In genomic region chr1:166839600-166840308, GRCh38 we compare ENCODE assay signal across 8 cellular contexts. TPM values are rescaled to one million over a fixed set of nuclear protein-coding genes. Genes with fewer than 3 reads are reported as not detected.
DNase-seq lines count a peak whose midpoint lies in the region; ATAC-seq and TF ChIP-seq lines count a peak whose summit lies in the region.

No MANE protein-coding gene starts in this region.

- H3K9ac ChIP-seq in SK-N-MC (ENCODE audit: insufficient read length): peak overlapping the region; percentile 82
- peak overlapping the region; percentile 8 for H3K9ac ChIP-seq in rectal smooth muscle tissue (ENCODE audit: low read length)

- peak; percentile 25 for DNase-seq in HuH-7.5 (ENCODE audit: low spot score)
- no peak for DNase-seq in SK-N-MC (ENCODE audit: low read depth, low spot score)
- DNase-seq in activated naive CD8-positive, alpha-beta T cell treated with anti-CD3 and anti-CD28 coated beads, Interleukin-2, amount 50 U/mL, for 16 hours (ENCODE audit: low read depth, low spot score): peak; percentile 19
- no peak for DNase-seq in right atrium auricular region (ENCODE audit: low spot score)
- DNase-seq in KG1 (lab: John Stamatoyannopoulos, UW): no peak

- H3K4me1 ChIP-seq in DOHH2 (ENCODE audit: control insufficient read depth, low read length) (peaks cover 23% of the 10 kb centered on the region), right atrium auricular region (peaks cover 0 to 59% of the 10 kb centered on the region in 2 donors), rectal smooth muscle tissue (ENCODE audit: control insufficient read depth, insufficient read depth, low read length) (peaks cover 29% of the 10 kb centered on the region)

- no peaks in the 10 kb centered on the region for H3K27me3 ChIP-seq in DOHH2 (ENCODE audit: control insufficient read depth, low read length)
- H3K27me3 ChIP-seq in right atrium auricular region: no peaks in the 10 kb centered on the region
- no peaks in the 10 kb centered on the region for H3K27me3 ChIP-seq in rectal smooth muscle tissue (ENCODE audit: control insufficient read depth, insufficient read depth, low read length)

- TF ChIP-seq CTCF in DOHH2 (IDR thresholded peaks at IDR 0.05; ENCODE audit: low read depth, low read length, poor library complexity, severe bottlenecking): peak; percentile 47
- peak in 1 of 2 donors; percentile 43 for TF ChIP-seq CTCF in right atrium auricular region (IDR thresholded peaks at IDR 0.05)

- H3F3A ChIP-seq in DOHH2 (ENCODE audit: control insufficient read depth, insufficient read depth): 0 out of 2 replicates have a peak, but pooled peaks cover 3% of the 10 kb centered on the region

- ATAC-seq in GM21526 (IDR thresholded peaks at IDR 0.05; ENCODE audit: low FRiP score, unreplicated experiment): peak; percentile 37

- H3K27ac ChIP-seq in DOHH2 (ENCODE audit: low read depth, low read length): peak overlapping the region; percentile 27
- H3K27ac ChIP-seq in SK-N-MC: no peak overlapping the region
- H3K27ac ChIP-seq in right atrium auricular region: peak overlapping the region; percentile 86 to 89
- H3K27ac ChIP-seq in rectal smooth muscle tissue (ENCODE audit: low read depth, low read length): peak overlapping the region; percentile 94

- peak overlapping the region; percentile 93 for H3K4me3 ChIP-seq in DOHH2 (ENCODE audit: low read length)
- peak overlapping the region; percentile 92 for H3K4me3 ChIP-seq in SK-N-MC
- peak overlapping the region; percentile 62 to 73 for H3K4me3 ChIP-seq in right atrium auricular region
- H3K4me3 ChIP-seq in rectal smooth muscle tissue (ENCODE audit: low read length): peak overlapping the region; percentile 95

- peaks cover 49% of the 10 kb centered on the region for H3K36me3 ChIP-seq in DOHH2 (ENCODE audit: control insufficient read depth, low read length)
- peaks cover 43% of the 10 kb centered on the region for H3K36me3 ChIP-seq in SK-N-MC (ENCODE audit: insufficient read depth, low read length)
- H3K36me3 ChIP-seq in right atrium auricular region: peaks cover 30% of the 10 kb centered on the region
- peaks cover 10% of the 10 kb centered on the region for H3K36me3 ChIP-seq in rectal smooth muscle tissue (ENCODE audit: control insufficient read depth, insufficient read depth, low read length)

- H3K9me2 ChIP-seq in DOHH2 (replicated peaks; ENCODE audit: control insufficient read depth, low read length): no peaks in the 10 kb centered on the region

- peak overlapping the region; percentile 87 for H3K4me2 ChIP-seq in DOHH2 (ENCODE audit: low read length)

- 0 out of 2 replicates have a peak, but pooled peaks cover 4% of the 10 kb centered on the region for H4K20me1 ChIP-seq in DOHH2 (ENCODE audit: control insufficient read depth, insufficient read depth, low read depth, low read length)

- H3K9me3 ChIP-seq in DOHH2 (ENCODE audit: control insufficient read depth, insufficient read depth, low read length) (no peaks in the 10 kb centered on the region), SK-N-MC (ENCODE audit: low read depth, low read length) (no peaks in the 10 kb centered on the region), right atrium auricular region (no peaks in the 10 kb centered on the region)

- H3K79me2 ChIP-seq in DOHH2 (ENCODE audit: control insufficient read depth, low read length): peaks cover 51% of the 10 kb centered on the region

RNA-seq across cellular contexts. Expression of gene POGK, which starts 0.5 kb away (rescaled TPM):
- total RNA-seq in right atrium auricular region: 10 to 100 TPM; 15.8 to 20.2 TPM

RNA-seq across cellular contexts. Expression of gene TADA1, which starts 36.3 kb away (rescaled TPM):
- 10 to 100 TPM; 10.9 to 11.1 TPM for total RNA-seq in right atrium auricular region

Comparison
In these comparisons a context has a peak if more than half of its experiments do, and no peak if none do; other contexts are left out.
1. DNase-seq: peak in HuH-7.5 (single experiment) and activated naive CD8-positive, alpha-beta T cell treated with anti-CD3 and anti-CD28 coated beads, Interleukin-2, amount 50 U/mL, for 16 hours (single experiment); none in SK-N-MC (single experiment), right atrium auricular region (single experiment) and KG1 (single experiment).
2. Peak in every context shown above with its lines, with median percentiles within 50 percentile points of each other: H3K4me3 ChIP-seq.